ENCODE assay signal across 10 cellular contexts in genomic region chr17:78357687-78358537, GRCh38. TPM values are rescaled to one million over a fixed set of nuclear protein-coding genes. Genes with fewer than 3 reads are reported as not detected.
A peak's percentile ranks its signal among the peaks of the same experiment; 100 is the strongest.
DNase-seq lines count a peak whose midpoint lies in the region; ATAC-seq, FAIRE-seq and TF ChIP-seq lines count a peak whose summit lies in the region.
"Had no signal": no experiment of that assay in that cellular context is flagged by ENCODE, and none has a peak within 500 bp of the region (broad histone marks: within the 10 kb centered on the region; RNA-seq: fewer than 3 reads in every experiment).

No MANE protein-coding gene starts in this region.

- H3K4me1 ChIP-seq in SK-N-SH (ENCODE audit: control insufficient read depth in 1 of 2, insufficient read depth in 2 of 2, low read depth in 1 of 2, low read length in 1 of 2) (peaks cover 37 to 39% of the 10 kb centered on the region in 2 experiments), GM12878 (ENCODE audit: control insufficient read depth, insufficient read depth, low read length) (peaks cover 40% of the 10 kb centered on the region), lower lobe of right lung (peaks cover 71% of the 10 kb centered on the region)

- RAD21 ChIA-PET in GM12878 (lab: Charles Lee; ENCODE audit: unreplicated experiment): interaction anchor here (0.7 to 2.4 kb wide), 8 partner anchors 41 to 106 kb away, joined by 3 to 12 read pairs (median 5); no protein-coding TSS in a partner anchor

- DNase-seq in SK-N-SH: no peak
- no peak for DNase-seq in GM12878 (ENCODE audit: low read depth, low spot score)
- DNase-seq in lower lobe of right lung: peak; percentile 17
- no peak for DNase-seq in DMS79 (lab: John Stamatoyannopoulos, UW)
- DNase-seq in NCI-H2171 (lab: John Stamatoyannopoulos, UW): no peak
- DNase-seq: stimulated activated CD4-positive, alpha-beta T cell treated with anti-CD3 and anti-CD28 coated beads, Interleukin-1b, Interleukin-23, amount 100 ng/mL, for 48 hours had no signal

- H3K4me3 ChIP-seq in SK-N-SH (ENCODE audit: low read depth in 2 of 2, low read length in 1 of 2) (peak overlapping the region; percentile 86 to 94), GM12878 (peak overlapping the region; percentile 80), lower lobe of right lung (peak overlapping the region; percentile 94)

- H4K20me1 ChIP-seq in SK-N-SH (ENCODE audit: insufficient read depth) (peaks cover 34% of the 10 kb centered on the region), GM12878 (ENCODE audit: control insufficient read depth, insufficient read depth) (no peaks in the 10 kb centered on the region)

- peaks cover 34 to 37% of the 10 kb centered on the region in 2 experiments for H3K36me3 ChIP-seq in SK-N-SH (replicated peaks in 1 of 2; ENCODE audit: control insufficient read depth in 1 of 2, insufficient read depth in 2 of 2, low read length in 1 of 2)
- H3K36me3 ChIP-seq in GM12878 (ENCODE audit: control insufficient read depth in 2 of 2, insufficient read depth in 2 of 2, low read length in 1 of 2): no peaks in the 10 kb centered on the region; a peak in 1 of 4 replicates
- peaks cover 38% of the 10 kb centered on the region for H3K36me3 ChIP-seq in lower lobe of right lung

- WGBS in SK-N-SH (ENCODE audit: low lambda C conversion rate): 60% methylated on average over 24 of the region's 25 CpGs
- WGBS in GM12878 (ENCODE audit: insufficient coverage, insufficient replicate concordance, low lambda C conversion rate, missing lambda C conversion rate): 34% methylated on average over 24 of the region's 25 CpGs

- no TSS peak for BruUV-seq in GM12878 (replicated peaks; lab: Mats Ljungman, UMichigan)

- peaks cover 58% of the 10 kb centered on the region for H3K79me2 ChIP-seq in SK-N-SH (ENCODE audit: insufficient read depth)
- H3K79me2 ChIP-seq in GM12878 (ENCODE audit: control insufficient read depth, insufficient read depth, low read length): peaks cover 8% of the 10 kb centered on the region

- no peaks in the 10 kb centered on the region for H3K9me2 ChIP-seq in SK-N-SH

- H2AFZ ChIP-seq in SK-N-SH (ENCODE audit: low read depth): no peak overlapping the region
- H2AFZ ChIP-seq in GM12878 (ENCODE audit: control insufficient read depth, low read depth, low read length): no peak overlapping the region

- no peaks in the 10 kb centered on the region for H3K27me3 ChIP-seq in SK-N-SH (ENCODE audit: insufficient read depth)
- H3K27me3 ChIP-seq in GM12878 (replicated peaks in 1 of 2; ENCODE audit: control insufficient read depth in 2 of 2, insufficient read depth in 2 of 2, low read length in 1 of 2): 0 out of 4 replicates have a peak, but pooled peaks cover 0 to 5% of the 10 kb centered on the region in 2 experiments
- H3K27me3 ChIP-seq in lower lobe of right lung (ENCODE audit: low read depth): no peaks in the 10 kb centered on the region

- SMC1A ChIA-PET in GM12878 (lab: Charles Lee; ENCODE audit: uncharacterized antibody, unreplicated experiment): interaction anchor here (0.7 to 2.5 kb wide), 7 partner anchors 9 to 42 kb away, joined by 3 to 11 read pairs (median 4); no protein-coding TSS in a partner anchor

- ATAC-seq in SK-N-SH treated with all-trans-retinoic acid at 6 μM for 48 hours (no peak), GM12878 (no peak), lower lobe of right lung (no peak), HG03159 (IDR thresholded peaks at IDR 0.05; ENCODE audit: unreplicated experiment) (no peak)

- in situ Hi-C loops in GM12878 (cut with MboI): no loop called here

- no peak for TF ChIP-seq POLR2A in GM12878 (IDR thresholded peaks at IDR 0.05; ENCODE audit: low read depth, low read length)

- peaks cover 46% of the 10 kb centered on the region for H3F3A ChIP-seq in SK-N-SH (replicated peaks; ENCODE audit: insufficient read depth)

- POLR2A ChIA-PET in SK-N-SH (lab: Yijun Ruan, JAX): interaction anchor here (0.8 to 2.0 kb wide), 3 partner anchors 18 to 983 kb away, joined by 3 to 4 read pairs (median 3); no protein-coding TSS in a partner anchor
- POLR2A ChIA-PET in GM12878 (lab: Charles Lee): interaction anchor here (0.5 to 2.0 kb wide), 9 partner anchors 14 to 400 kb away, joined by 3 to 6 read pairs (median 4); no protein-coding TSS in a partner anchor

- H3K27ac ChIP-seq in SK-N-SH (ENCODE audit: low read depth in 2 of 2, low read length in 1 of 2) (peak overlapping the region; percentile 20 to 91; a peak in 2 of 4 replicates), GM12878 (ENCODE audit: control insufficient read depth, insufficient read depth) (no peak overlapping the region), lower lobe of right lung (peak overlapping the region; percentile 96), temporal lobe (ENCODE audit: low read depth, low read length) (peak overlapping the region; percentile 56)

- H3K9ac ChIP-seq in SK-N-SH (peak overlapping the region; percentile 93), GM12878 (ENCODE audit: control insufficient read depth, insufficient read depth, low read length) (peak overlapping the region; percentile 19; the same call in 1 of the 2 replicates)

- no peaks in the 10 kb centered on the region for H3K9me3 ChIP-seq in SK-N-SH
- no peaks in the 10 kb centered on the region for H3K9me3 ChIP-seq in GM12878 (replicated peaks; ENCODE audit: control insufficient read depth, insufficient read depth, low read length)
- no peaks in the 10 kb centered on the region for H3K9me3 ChIP-seq in lower lobe of right lung

- CTCF ChIA-PET in SK-N-SH (lab: Yijun Ruan, JAX): interaction anchor here (0.6 to 15.1 kb wide), 17 partner anchors 9 to 351 kb away, joined by 3 to 327 read pairs (median 4); partner anchors contain the start of gene PGS1
- CTCF ChIA-PET in GM12878 (lab: Yijun Ruan, JAX): interaction anchor here (0.5 to 4.1 kb wide), 7 partner anchors 19 to 107 kb away, joined by 3 to 18 read pairs (median 5); no protein-coding TSS in a partner anchor

- TF ChIP-seq RAD21 in SK-N-SH (IDR thresholded peaks at IDR 0.05; ENCODE audit: low read length) (no peak), GM12878 (IDR thresholded peaks at IDR 0.05; ENCODE audit: insufficient read depth, low read depth, low read length) (no peak)

- no peak for FAIRE-seq in GM12878 (lab: Jason Lieb, UNC)
- FAIRE-seq: A204.1 had no signal

- no peak for TF ChIP-seq CTCF in SK-N-SH (IDR thresholded peaks at IDR 0.05)
- TF ChIP-seq CTCF in GM12878 (IDR thresholded peaks at IDR 0.05 in 2 of 3, conservative IDR thresholded peaks at IDR 0.05 in 1 of 3; ENCODE audit: control insufficient read depth in 2 of 3, extremely low read depth in 1 of 3, insufficient read depth in 1 of 3, low read depth in 3 of 3, low read length in 3 of 3): no peak
- no peak for TF ChIP-seq CTCF in lower lobe of right lung (IDR thresholded peaks at IDR 0.05)

- TF ChIP-seq EP300 in SK-N-SH (IDR thresholded peaks at IDR 0.05; ENCODE audit: borderline replicate concordance in 1 of 2, low read depth in 1 of 2, low read length in 1 of 2) (no peak), GM12878 (IDR thresholded peaks at IDR 0.05; ENCODE audit: borderline replicate concordance in 1 of 2, control insufficient read depth in 1 of 2, low read depth in 2 of 2, low read length in 2 of 2) (no peak)

- H3K4me2 ChIP-seq in SK-N-SH (peak overlapping the region; percentile 98), GM12878 (ENCODE audit: control insufficient read depth, insufficient read depth) (peak overlapping the region; percentile 99)

- intact Hi-C loops in GM12878 (cut with micrococcal nuclease; ENCODE audit: unreplicated experiment): loop anchor here (2.0 kb wide), 1 partner anchor 41 kb away; no protein-coding TSS in a partner anchor
- intact Hi-C loops in lower lobe of right lung (cut with DNase I): no loop called here

RNA-seq across cellular contexts. Expression of gene SOCS3, which starts 2.0 kb away (rescaled TPM):
- 24.9 and 26.1 TPM in 2 replicates for polyA plus RNA-seq in SK-N-SH (2012; rRNA removed)
- 16.5 and 23.9 TPM in 2 replicates for polyA plus RNA-seq in SK-N-SH (2012; cell fraction: cytosol; rRNA removed)
- 51.0 and 55.2 TPM in 2 replicates for polyA plus RNA-seq in SK-N-SH (2012; cell fraction: nucleus; rRNA removed)
- total RNA-seq in GM12878 (2013; cell fraction: nucleolus; rRNA removed): 4.2 and 4.3 TPM in 2 replicates
- total RNA-seq in GM12878 (2014; rRNA removed): 1.7 and 2.0 TPM in 2 replicates
- total RNA-seq in GM12878 (2014; rRNA removed; fragmentation: Illumina TruSeq; extraction: Trizol): 0.92 and 1.0 TPM in 2 replicates
- total RNA-seq in GM12878 (2021): 1.8 and 2.7 TPM in 2 replicates
- 1.4 TPM for polyA plus RNA-seq in GM12878 (2011; ENCODE audit: low read depth)
- polyA plus RNA-seq in GM12878 (2011; rRNA removed): 3.5 and 3.9 TPM in 2 replicates
- 4.5 and 5.4 TPM in 2 replicates for polyA plus RNA-seq in GM12878 (2011; cell fraction: cytosol; rRNA removed)
- polyA plus RNA-seq in GM12878 (2011; cell fraction: nucleus; rRNA removed): 12.8 and 13.1 TPM in 2 replicates
- 3.2 and 7.9 TPM in 2 replicates for polyA plus RNA-seq in GM12878 (2012)
- 0.40 and 0.48 TPM in 2 replicates for polyA plus RNA-seq in GM12878 (2014; fragmentation: Illumina TruSeq; extraction: Trizol)
- polyA plus RNA-seq in GM12878 (2014; fragmentation: Nextera tagmentation; extraction: Ambion mirVana): under 1 TPM; 0.05 to 0.10 TPM
- polyA plus RNA-seq in GM12878 (2014; rRNA removed): 1.0 and 1.4 TPM in 2 replicates
- polyA plus RNA-seq in GM12878 (2016; fragmentation: Nextera tagmentation; extraction: Ambion mirVana): 1 to 10 TPM in 1 of 2 experiments, under 1 TPM in 1; 0.87 to 1.1 TPM
- 5.3 and 11.4 TPM in 2 replicates for polyA minus RNA-seq in GM12878 (2011; rRNA and poly(A)+ RNA removed)
- polyA minus RNA-seq in GM12878 (2011; cell fraction: cytosol; rRNA and poly(A)+ RNA removed): 4.1 TPM in 2 replicates
- 8.9 and 12.6 TPM in 2 replicates for polyA minus RNA-seq in GM12878 (2011; cell fraction: nucleus; rRNA and poly(A)+ RNA removed)
- 69.5 TPM for total RNA-seq in lower lobe of right lung
- 3.2 TPM for total RNA-seq in temporal lobe

RNA-seq across cellular contexts. Expression of gene PGS1, which starts 20.5 kb away (rescaled TPM):
- polyA plus RNA-seq in SK-N-SH (2012; rRNA removed) (88.4 and 106 TPM in 2 replicates), GM12878 (2011; rRNA removed) (19.4 and 28.3 TPM in 2 replicates), GM12878 (2014; fragmentation: Illumina TruSeq; extraction: Trizol) (13.4 and 19.1 TPM in 2 replicates), GM12878 (2014; fragmentation: Nextera tagmentation; extraction: Ambion mirVana) (1 to 10 TPM; 1.3 to 1.9 TPM), GM12878 (2014; rRNA removed) (32.2 and 33.1 TPM in 2 replicates), GM12878 (2016; fragmentation: Nextera tagmentation; extraction: Ambion mirVana) (10 to 100 TPM; 36.3 to 37.6 TPM)
- 35.9 and 56.9 TPM in 2 replicates for polyA plus RNA-seq in SK-N-SH (2012; cell fraction: cytosol; rRNA removed)
- polyA plus RNA-seq in SK-N-SH (2012; cell fraction: nucleus; rRNA removed): 264 and 311 TPM in 2 replicates
- 112 and 119 TPM in 2 replicates for total RNA-seq in GM12878 (2013; cell fraction: nucleolus; rRNA removed)
- total RNA-seq in GM12878 (2014; rRNA removed) (26.5 and 29.2 TPM in 2 replicates), GM12878 (2014; rRNA removed; fragmentation: Illumina TruSeq; extraction: Trizol) (15.0 and 15.9 TPM in 2 replicates), GM12878 (2021) (31.7 and 34.1 TPM in 2 replicates), lower lobe of right lung (90.9 TPM), temporal lobe (26.8 TPM)
- 14.9 TPM for polyA plus RNA-seq in GM12878 (2011; ENCODE audit: low read depth)
- polyA plus RNA-seq in GM12878 (2011; cell fraction: cytosol; rRNA removed): 33.3 and 45.6 TPM in 2 replicates
- 145 and 149 TPM in 2 replicates for polyA plus RNA-seq in GM12878 (2011; cell fraction: nucleus; rRNA removed)
- 26.4 and 26.6 TPM in 2 replicates for polyA plus RNA-seq in GM12878 (2012)
- polyA minus RNA-seq in GM12878 (2011; rRNA and poly(A)+ RNA removed): 25.3 and 42.4 TPM in 2 replicates
- 11.9 TPM in 2 replicates for polyA minus RNA-seq in GM12878 (2011; cell fraction: cytosol; rRNA and poly(A)+ RNA removed)
- polyA minus RNA-seq in GM12878 (2011; cell fraction: nucleus; rRNA and poly(A)+ RNA removed): 41.8 and 50.4 TPM in 2 replicates

Comparison
In these comparisons a context has a peak if more than half of its experiments do, and no peak if none do; other contexts are left out.
1. RNA of gene SOCS3, which starts 2.0 kb away (total RNA-seq): 69.5 TPM in lower lobe of right lung (single experiment); 3.2 TPM in temporal lobe (single experiment) and 0.92 to 4.3 TPM in GM12878; every median in the first group is over 10 times any median in the second.
2. Of the 26 proteins assayed by ChIP-seq in both GM12878 and SK-N-SH: peak only in GM12878: none; only in SK-N-SH: MAX, SIN3A and TCF12; in both: none; in neither: 23.
3. Peak in every context shown above with its lines, with median percentiles within 50 percentile points of each other: H3K4me3 ChIP-seq.